ENCODE assay signal across 8 cellular contexts in the genomic region with DNA sequence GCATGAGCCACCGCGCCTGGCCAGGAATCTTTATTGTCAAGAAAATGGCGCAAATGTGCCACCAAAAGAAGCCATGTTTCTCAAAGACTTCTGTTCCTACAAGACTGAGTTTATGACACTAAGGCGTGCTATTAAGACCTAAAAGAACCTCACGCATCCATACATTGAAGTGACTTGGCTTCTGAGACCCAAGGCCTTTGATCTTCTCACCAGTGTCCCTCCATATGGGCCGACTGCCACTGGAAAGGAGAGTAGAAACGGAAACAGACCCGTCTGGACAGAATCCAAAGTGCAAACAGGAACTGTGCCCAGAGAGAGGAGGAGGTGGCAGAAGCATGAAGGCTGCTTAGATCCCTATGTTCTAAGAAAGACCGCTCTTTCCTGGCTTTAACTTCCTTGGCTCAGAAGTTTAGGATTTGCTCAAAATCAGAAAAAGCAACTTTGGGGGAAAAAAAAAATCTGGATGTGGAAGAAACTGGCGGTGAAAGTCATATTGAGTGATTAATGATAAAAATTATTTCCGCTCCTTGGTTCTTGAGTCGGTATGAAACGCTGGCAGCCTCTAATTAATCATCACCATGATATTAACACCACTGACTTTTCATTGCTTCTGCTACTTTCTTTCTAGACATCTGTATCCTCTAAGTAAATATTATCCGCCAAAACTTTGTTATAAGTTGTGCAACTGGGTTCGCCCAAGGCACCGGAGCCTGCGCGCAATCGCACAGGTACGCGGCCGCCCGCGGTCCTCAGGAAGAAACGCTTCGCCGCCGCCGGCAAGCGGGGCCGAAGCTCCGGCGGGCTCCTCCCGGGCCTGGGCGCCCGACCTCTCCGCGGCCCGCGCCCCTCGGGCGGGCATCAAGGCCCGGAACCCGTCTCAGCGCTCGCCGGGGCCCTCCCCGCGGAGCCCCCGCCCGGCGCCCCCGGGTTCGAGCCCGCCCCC. TPM values are rescaled to one million over a fixed set of nuclear protein-coding genes. Genes with fewer than 3 reads are reported as not detected.
A peak's percentile ranks its signal among the peaks of the same experiment; 100 is the strongest.
DNase-seq lines count a peak whose midpoint lies in the region; ATAC-seq and TF ChIP-seq lines count a peak whose summit lies in the region.

No MANE protein-coding gene starts in this region.

- peaks cover 20% of the 10 kb centered on the region for H3K36me3 Mint-ChIP-seq in nephron (ENCODE audit: low read depth)

- peak; percentile 34 for DNase-seq in NCI-H345 (lab: John Stamatoyannopoulos, UW)
- peak; percentile 26 to 34 for DNase-seq in activated T-cell treated with anti-CD3 and anti-CD28 coated beads, Interleukin-2, amount 50 U/mL, for 48 hours
- DNase-seq in fibroblast of villous mesenchyme (ENCODE audit: low read depth) = peak; percentile 71
- DNase-seq in ureter (ENCODE audit: low spot score) = peak; percentile 65

- TF ChIP-seq CTCF in C4-2B (conservative IDR thresholded peaks at IDR 0.05) (no peak), fibroblast of villous mesenchyme (IDR thresholded peaks at IDR 0.05; ENCODE audit: insufficient read depth, low read depth, low read length) (no peak), nephron (IDR thresholded peaks at IDR 0.05; ENCODE audit: unreplicated experiment in 3 of 3) (no peak)

- no peaks in the 10 kb centered on the region for H3K9me3 Mint-ChIP-seq in nephron

- H3K27ac ChIP-seq in C4-2B = peak overlapping the region; percentile 98

- H3K27ac Mint-ChIP-seq in nephron = peak overlapping the region; percentile 87 to 93 (median 91)

- H3K4me3 ChIP-seq in fibroblast of villous mesenchyme (ENCODE audit: low read depth, low read length) = peak overlapping the region; percentile 57

- peak; percentile 6 for ATAC-seq in GM18870 (IDR thresholded peaks at IDR 0.05; ENCODE audit: unreplicated experiment)
- peak; percentile 19 for ATAC-seq in HG03108 (IDR thresholded peaks at IDR 0.05; ENCODE audit: unreplicated experiment)

- H3K4me1 Mint-ChIP-seq in nephron = peaks cover 61% of the 10 kb centered on the region

- H3K27me3 Mint-ChIP-seq in nephron (ENCODE audit: low read depth) = peaks cover 4% of the 10 kb centered on the region

- H3K4me3 Mint-ChIP-seq in nephron = peak overlapping the region; percentile 86 to 94 (median 93)

RNA-seq across cellular contexts. Expression of gene DAP, which starts 0.7 kb away (rescaled TPM):
- total RNA-seq in fibroblast of villous mesenchyme (43.2 TPM in 2 replicates), ureter (209 TPM)

Comparison
In these comparisons a context has a peak if more than half of its experiments do, and no peak if none do; other contexts are left out.
1. Peak in every context shown above with its lines: DNase-seq, ATAC-seq, H3K4me3 ChIP-seq and H3K27ac ChIP-seq.